9 cellular contexts compared by ENCODE assay signal in the genomic region with DNA sequence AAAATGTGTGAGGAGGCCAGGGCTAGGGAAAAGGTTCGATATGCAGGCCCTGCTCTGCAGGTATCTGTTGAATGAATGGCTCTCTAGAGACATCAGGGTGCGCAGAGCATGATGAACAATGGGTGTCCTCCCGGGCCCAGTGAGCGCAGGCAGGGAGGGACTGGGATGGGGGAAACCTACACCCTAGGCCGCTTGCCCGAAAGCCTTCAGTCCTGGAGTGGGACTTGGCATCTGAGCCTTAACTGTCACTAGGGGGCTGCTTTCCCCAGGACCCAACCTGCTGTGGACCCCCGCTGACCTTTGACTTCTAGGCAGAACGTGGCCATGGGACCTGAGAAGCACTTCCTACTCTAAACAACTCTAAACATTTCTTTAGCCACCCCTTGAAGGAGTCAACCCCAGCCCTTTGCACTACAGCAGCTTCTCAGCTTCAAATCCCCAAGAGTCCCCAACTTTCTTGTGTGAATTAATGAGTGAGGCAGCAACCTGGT. TPM values are rescaled to one million over a fixed set of nuclear protein-coding genes. Genes with fewer than 3 reads are reported as not detected.
DNase-seq lines count a peak whose midpoint lies in the region; ATAC-seq and TF ChIP-seq lines count a peak whose summit lies in the region.
"Had no signal": no experiment of that assay in that cellular context is flagged by ENCODE, and none has a peak within 500 bp of the region (broad histone marks: within the 10 kb centered on the region; RNA-seq: fewer than 3 reads in every experiment).

No MANE protein-coding gene starts in this region.

- in situ Hi-C loops in GM23248 (cut with MboI): no loop called here

- H3K27ac ChIP-seq in GM23248: peak overlapping the region; percentile 97

- peak overlapping the region; percentile 71 for H2AFZ ChIP-seq in GM23248

- H3K9me3 Mint-ChIP-seq in WTC11: no peaks in the 10 kb centered on the region

- peaks cover 17% of the 10 kb centered on the region for H3K27me3 Mint-ChIP-seq in WTC11 (ENCODE audit: low read depth)

- H3K4me1 ChIP-seq in GM23248 (ENCODE audit: insufficient read depth): peaks cover 15% of the 10 kb centered on the region

- H3K27ac Mint-ChIP-seq in WTC11: peak overlapping the region; percentile 80

- peaks cover 25% of the 10 kb centered on the region for H3K4me1 Mint-ChIP-seq in WTC11

- POLR2A ChIA-PET in WTC11 (lab: Charles Lee): interaction anchor here (0.9 to 4.1 kb wide), 7 partner anchors 16 to 66 kb away, joined by 3 to 29 read pairs (median 7); a partner anchor contains a TSS

- peak overlapping the region; percentile 99 for H3K9ac ChIP-seq in GM23248

- no peaks in the 10 kb centered on the region; the same call in 1 of the 2 replicates for H3K36me3 ChIP-seq in GM23248 (ENCODE audit: low read depth)

- H3K4me3 ChIP-seq in GM23248 (peak overlapping the region; percentile 77), fibroblast of villous mesenchyme (ENCODE audit: low read depth, low read length) (peak overlapping the region; percentile 83), retinal pigment epithelial cell (ENCODE audit: low read length) (peak overlapping the region; percentile 58)

- H3K9me3 ChIP-seq in GM23248 (ENCODE audit: low read depth): no peaks in the 10 kb centered on the region

- CTCF ChIA-PET in WTC11 (lab: Charles Lee): interaction anchor here (0.8 to 8.7 kb wide), 25 partner anchors 12 to 323 kb away, joined by 3 to 258 read pairs (median 10); a partner anchor contains a TSS

- peak overlapping the region; percentile 85 for H3K4me2 ChIP-seq in GM23248 (ENCODE audit: unreplicated experiment)

- peak overlapping the region; percentile 80 for H3K4me3 Mint-ChIP-seq in WTC11

- no peak for TF ChIP-seq POLR2A in GM18505 (IDR thresholded peaks at IDR 0.05; ENCODE audit: borderline replicate concordance, extremely low read depth, insufficient read depth, insufficient read length)

- H3K9me2 ChIP-seq in GM23248 (ENCODE audit: insufficient read depth): no peaks in the 10 kb centered on the region

- peak; percentile 1 for ATAC-seq in WTC11
- no peak for ATAC-seq in GM21723 (IDR thresholded peaks at IDR 0.05; ENCODE audit: unreplicated experiment)
- no peak for ATAC-seq in GM18505 (IDR thresholded peaks at IDR 0.05; ENCODE audit: unreplicated experiment)
- ATAC-seq in HG02759 (IDR thresholded peaks at IDR 0.05; ENCODE audit: unreplicated experiment): no peak

- no peaks in the 10 kb centered on the region for H4K20me1 ChIP-seq in GM23248 (ENCODE audit: insufficient read depth)

- no peak for DNase-seq in GM23248
- peak; percentile 19 for DNase-seq in WTC11 (ENCODE audit: low spot score)
- no peak for DNase-seq in fibroblast of villous mesenchyme (ENCODE audit: low read depth)
- no peak for DNase-seq in retinal pigment epithelial cell (ENCODE audit: low read depth)
- no peak for DNase-seq in NCI-H1105 (lab: John Stamatoyannopoulos, UW)
- DNase-seq: effector CD4-positive, alpha-beta T cell had no signal

- peaks cover 15% of the 10 kb centered on the region for H3K79me2 ChIP-seq in GM23248 (ENCODE audit: insufficient read depth)

- H3F3A ChIP-seq in GM23248 (ENCODE audit: insufficient read depth): no peaks in the 10 kb centered on the region

- WGBS in GM23248 (ENCODE audit: low coverage in 1 of 2, low lambda C conversion rate in 2 of 2, missing lambda C conversion rate in 2 of 2), 2 experiments: 26 to 30% methylated on average over 8 of the region's 8 CpGs

- TF ChIP-seq CTCF in WTC11 (IDR thresholded peaks at IDR 0.05) (no peak), fibroblast of villous mesenchyme (IDR thresholded peaks at IDR 0.05; ENCODE audit: insufficient read depth, low read depth, low read length) (no peak), retinal pigment epithelial cell (conservative IDR thresholded peaks at IDR 0.05; ENCODE audit: low read depth, low read length) (no peak)

- no peaks in the 10 kb centered on the region for H3K36me3 Mint-ChIP-seq in WTC11

- no peaks in the 10 kb centered on the region for H3K27me3 ChIP-seq in GM23248 (replicated peaks; ENCODE audit: insufficient read depth)

TF ChIP-seq in WTC11, 78 proteins besides CTCF, POLR2A, EP300 and RAD21:
- TF ChIP-seq, protein P1, sequence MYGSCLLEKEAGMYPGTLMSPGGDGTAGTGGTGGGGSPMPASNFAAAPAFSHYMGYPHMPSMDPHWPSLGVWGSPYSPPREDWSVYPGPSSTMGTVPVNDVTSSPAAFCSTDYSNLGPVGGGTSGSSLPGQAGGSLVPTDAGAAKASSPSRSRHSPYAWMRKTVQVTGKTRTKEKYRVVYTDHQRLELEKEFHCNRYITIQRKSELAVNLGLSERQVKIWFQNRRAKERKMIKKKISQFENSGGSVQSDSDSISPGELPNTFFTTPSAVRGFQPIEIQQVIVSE (CRISPR knock-in tag; IDR thresholded peaks at IDR 0.05; ENCODE audit: borderline replicate concordance): no peak
- TF ChIP-seq, protein P2, sequence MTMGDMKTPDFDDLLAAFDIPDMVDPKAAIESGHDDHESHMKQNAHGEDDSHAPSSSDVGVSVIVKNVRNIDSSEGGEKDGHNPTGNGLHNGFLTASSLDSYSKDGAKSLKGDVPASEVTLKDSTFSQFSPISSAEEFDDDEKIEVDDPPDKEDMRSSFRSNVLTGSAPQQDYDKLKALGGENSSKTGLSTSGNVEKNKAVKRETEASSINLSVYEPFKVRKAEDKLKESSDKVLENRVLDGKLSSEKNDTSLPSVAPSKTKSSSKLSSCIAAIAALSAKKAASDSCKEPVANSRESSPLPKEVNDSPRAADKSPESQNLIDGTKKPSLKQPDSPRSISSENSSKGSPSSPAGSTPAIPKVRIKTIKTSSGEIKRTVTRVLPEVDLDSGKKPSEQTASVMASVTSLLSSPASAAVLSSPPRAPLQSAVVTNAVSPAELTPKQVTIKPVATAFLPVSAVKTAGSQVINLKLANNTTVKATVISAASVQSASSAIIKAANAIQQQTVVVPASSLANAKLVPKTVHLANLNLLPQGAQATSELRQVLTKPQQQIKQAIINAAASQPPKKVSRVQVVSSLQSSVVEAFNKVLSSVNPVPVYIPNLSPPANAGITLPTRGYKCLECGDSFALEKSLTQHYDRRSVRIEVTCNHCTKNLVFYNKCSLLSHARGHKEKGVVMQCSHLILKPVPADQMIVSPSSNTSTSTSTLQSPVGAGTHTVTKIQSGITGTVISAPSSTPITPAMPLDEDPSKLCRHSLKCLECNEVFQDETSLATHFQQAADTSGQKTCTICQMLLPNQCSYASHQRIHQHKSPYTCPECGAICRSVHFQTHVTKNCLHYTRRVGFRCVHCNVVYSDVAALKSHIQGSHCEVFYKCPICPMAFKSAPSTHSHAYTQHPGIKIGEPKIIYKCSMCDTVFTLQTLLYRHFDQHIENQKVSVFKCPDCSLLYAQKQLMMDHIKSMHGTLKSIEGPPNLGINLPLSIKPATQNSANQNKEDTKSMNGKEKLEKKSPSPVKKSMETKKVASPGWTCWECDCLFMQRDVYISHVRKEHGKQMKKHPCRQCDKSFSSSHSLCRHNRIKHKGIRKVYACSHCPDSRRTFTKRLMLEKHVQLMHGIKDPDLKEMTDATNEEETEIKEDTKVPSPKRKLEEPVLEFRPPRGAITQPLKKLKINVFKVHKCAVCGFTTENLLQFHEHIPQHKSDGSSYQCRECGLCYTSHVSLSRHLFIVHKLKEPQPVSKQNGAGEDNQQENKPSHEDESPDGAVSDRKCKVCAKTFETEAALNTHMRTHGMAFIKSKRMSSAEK (CRISPR knock-in tag; IDR thresholded peaks at IDR 0.05; ENCODE audit: borderline replicate concordance): no peak
- TF ChIP-seq CREM (CRISPR knock-in tag; IDR thresholded peaks at IDR 0.05): no peak
- no peak for TF ChIP-seq TEAD1 (CRISPR knock-in tag; IDR thresholded peaks at IDR 0.05)
- 0 out of 2 replicates have a peak, but pooled peaks have one; percentile 4 for TF ChIP-seq SP1 (CRISPR knock-in tag; conservative IDR thresholded peaks at IDR 0.05)
- no peak for TF ChIP-seq NR3C1 (CRISPR knock-in tag; conservative IDR thresholded peaks at IDR 0.05; ENCODE audit: low read depth)
- TF ChIP-seq, protein P3, sequence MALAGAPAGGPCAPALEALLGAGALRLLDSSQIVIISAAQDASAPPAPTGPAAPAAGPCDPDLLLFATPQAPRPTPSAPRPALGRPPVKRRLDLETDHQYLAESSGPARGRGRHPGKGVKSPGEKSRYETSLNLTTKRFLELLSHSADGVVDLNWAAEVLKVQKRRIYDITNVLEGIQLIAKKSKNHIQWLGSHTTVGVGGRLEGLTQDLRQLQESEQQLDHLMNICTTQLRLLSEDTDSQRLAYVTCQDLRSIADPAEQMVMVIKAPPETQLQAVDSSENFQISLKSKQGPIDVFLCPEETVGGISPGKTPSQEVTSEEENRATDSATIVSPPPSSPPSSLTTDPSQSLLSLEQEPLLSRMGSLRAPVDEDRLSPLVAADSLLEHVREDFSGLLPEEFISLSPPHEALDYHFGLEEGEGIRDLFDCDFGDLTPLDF (CRISPR knock-in tag; IDR thresholded peaks at IDR 0.05): no peak
- TF ChIP-seq OVOL2 (CRISPR knock-in tag; IDR thresholded peaks at IDR 0.05; ENCODE audit: borderline replicate concordance): no peak
- no peak for TF ChIP-seq IRF2 (CRISPR knock-in tag; IDR thresholded peaks at IDR 0.05; ENCODE audit: borderline replicate concordance, low read depth)

RNA-seq across cellular contexts. Expression of a gene that starts 0.4 kb away (rescaled TPM):
- total RNA-seq in GM23248 (2014; rRNA removed; shearing (Covaris generic)): 31.5 and 40.3 TPM in 2 replicates
- 13.7 and 17.9 TPM in 2 replicates for polyA plus RNA-seq in GM23248 (2016; fragmentation: Nextera tagmentation; extraction: Ambion mirVana)
- 13.3 to 15.0 TPM (median 14.0 TPM) in 3 replicates for total RNA-seq in WTC11 (2021)
- total RNA-seq in fibroblast of villous mesenchyme: 24.2 and 25.9 TPM in 2 replicates

RNA-seq across cellular contexts. Expression of a gene that starts 7.4 kb away (rescaled TPM):
- not detected in 2 replicates for total RNA-seq in GM23248 (2014; rRNA removed; shearing (Covaris generic))
- not detected in 2 replicates for polyA plus RNA-seq in GM23248 (2016; fragmentation: Nextera tagmentation; extraction: Ambion mirVana)
- total RNA-seq in WTC11 (2021): 0.98 to 1.6 TPM (median 1.3 TPM) in 3 replicates
- not detected in 2 replicates for total RNA-seq in fibroblast of villous mesenchyme

RNA-seq across cellular contexts. Expression of a gene that starts 15.9 kb away (rescaled TPM):
- total RNA-seq in GM23248 (2014; rRNA removed; shearing (Covaris generic)): not detected in 2 replicates
- not detected in 2 replicates for polyA plus RNA-seq in GM23248 (2016; fragmentation: Nextera tagmentation; extraction: Ambion mirVana)
- total RNA-seq in WTC11 (2021) (3.0 to 5.5 TPM (median 4.3 TPM) in 3 replicates), fibroblast of villous mesenchyme (not detected in 2 replicates)

RNA-seq across cellular contexts. Expression of a gene that starts 25.2 kb away (rescaled TPM):
- 0.32 and 0.38 TPM in 2 replicates for total RNA-seq in GM23248 (2014; rRNA removed; shearing (Covaris generic))
- 1.6 and 1.8 TPM in 2 replicates for polyA plus RNA-seq in GM23248 (2016; fragmentation: Nextera tagmentation; extraction: Ambion mirVana)
- total RNA-seq in WTC11 (2021) (7.8 to 12.4 TPM (median 7.8 TPM) in 3 replicates), fibroblast of villous mesenchyme (0.64 and 0.86 TPM in 2 replicates)

RNA-seq across cellular contexts. Expression of a gene that starts 25.4 kb away (rescaled TPM):
- total RNA-seq in GM23248 (2014; rRNA removed; shearing (Covaris generic)): not detected in 2 replicates
- polyA plus RNA-seq in GM23248 (2016; fragmentation: Nextera tagmentation; extraction: Ambion mirVana): not detected in 2 replicates
- 18.0 to 19.7 TPM (median 18.5 TPM) in 3 replicates for total RNA-seq in WTC11 (2021)
- total RNA-seq in fibroblast of villous mesenchyme: under 0.01 and 0.32 TPM in 2 replicates
